9 cellular contexts compared by ENCODE assay signal in the genomic region with DNA sequence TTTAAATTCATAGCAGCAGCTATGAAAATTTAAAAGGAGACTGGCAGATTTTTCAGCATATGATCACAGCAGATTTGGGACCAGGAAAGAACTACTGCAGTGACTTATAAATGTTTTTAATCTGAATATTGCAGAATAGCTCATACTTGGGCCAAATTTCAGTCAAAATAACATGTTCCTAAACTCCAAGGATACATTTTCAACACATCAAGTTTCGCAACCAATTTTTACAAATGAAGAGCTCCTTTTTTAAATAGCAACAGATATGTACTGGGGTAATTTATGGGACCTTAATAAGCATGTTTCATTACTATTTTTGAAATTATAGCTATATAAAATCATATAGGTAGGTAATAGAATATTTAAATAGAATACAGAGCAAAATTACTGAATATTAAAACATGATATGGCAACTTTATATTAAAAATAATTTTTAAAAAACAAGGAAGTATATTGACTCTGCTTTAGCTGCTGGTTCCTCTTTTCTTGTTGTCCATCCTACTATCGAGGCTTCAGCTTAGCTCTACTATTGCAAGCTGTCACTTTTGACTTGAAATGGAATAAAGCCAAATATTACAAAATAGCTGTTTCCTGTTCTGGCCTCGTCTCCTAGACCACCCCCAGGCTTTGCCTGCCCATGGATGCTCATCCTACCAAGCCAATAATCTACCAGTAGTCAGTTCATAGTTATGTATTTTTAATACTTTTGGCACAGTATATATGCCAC.
DNase-seq lines count a peak whose midpoint lies in the region; FAIRE-seq and TF ChIP-seq lines count a peak whose summit lies in the region.
"Had no signal": no experiment of that assay in that cellular context is flagged by ENCODE, and none has a peak within 500 bp of the region (broad histone marks: within the 10 kb centered on the region; RNA-seq: fewer than 3 reads in every experiment).

No MANE protein-coding gene starts in this region.

- no peak overlapping the region for H4K5ac ChIP-seq in H1 (ENCODE audit: insufficient read length, low read depth, low read length)

- H2AFZ ChIP-seq in H1 (ENCODE audit: low read length): no peak overlapping the region

- H3K4me1 ChIP-seq in H1 (replicated peaks in 1 of 4; ENCODE audit: control insufficient read depth in 3 of 4, insufficient read depth in 4 of 4, low read length in 3 of 4): peaks cover 0 to 6% (median under 1%) of the 10 kb centered on the region in 4 experiments; a peak in 2 of 7 replicates

- H3K4me3 ChIP-seq in H1 (ENCODE audit: extremely low read depth in 1 of 4, insufficient read depth in 2 of 4, low read depth in 3 of 4, low read length in 4 of 4): no peak overlapping the region
- H3K4me3 ChIP-seq in brain microvascular endothelial cell (ENCODE audit: low read depth, low read length): no peak overlapping the region

- no peak overlapping the region for H3K56ac ChIP-seq in H1 (replicated peaks; ENCODE audit: insufficient read length, low read depth, low read length)

- H3K23ac ChIP-seq in H1 (ENCODE audit: insufficient read length): no peak overlapping the region

- H3K36me3 ChIP-seq in H1 (ENCODE audit: control insufficient read depth in 2 of 4, insufficient read depth in 4 of 4, low read length in 3 of 4): peaks cover 0 to 45% (median 10%) of the 10 kb centered on the region in 4 experiments; a peak in 6 of 8 replicates
- H3K36me3 ChIP-seq in brain microvascular endothelial cell (replicated peaks): peaks cover 2% of the 10 kb centered on the region

- H3K4me2 ChIP-seq in H1 (ENCODE audit: insufficient read depth in 1 of 2, low read depth in 2 of 2, low read length in 2 of 2): no peak overlapping the region

- 90% methylated on average over 3 of the region's 3 CpGs; no CpG with 5 or more reads in 1 of the 2 experiments for WGBS in H1 (ENCODE audit: extremely low coverage in 1 of 2, insufficient coverage in 1 of 2, insufficient read length in 1 of 2, insufficient replicate concordance in 2 of 2, low coverage in 1 of 2, low lambda C conversion rate in 2 of 2, missing lambda C conversion rate in 1 of 2), 2 experiments

- H3K4me3 Mint-ChIP-seq in osteocyte (ENCODE audit: unreplicated experiment): no peak overlapping the region

- CTCF ChIA-PET in H1 (lab: Charles Lee; ENCODE audit: partially characterized antibody): interaction anchor here (0.7 to 1.0 kb wide), 2 partner anchors 84 to 372 kb away, joined by 3 read pairs; no protein-coding TSS in a partner anchor

- no peaks in the 10 kb centered on the region for H3K9me3 ChIP-seq in H1 (ENCODE audit: insufficient read depth in 2 of 2, low read depth in 1 of 2, low read length in 1 of 2)

- TF ChIP-seq RAD21 in H1 (IDR thresholded peaks at IDR 0.05 in 1 of 2, conservative IDR thresholded peaks at IDR 0.05 in 1 of 2; ENCODE audit: low read depth in 2 of 2, low read length in 2 of 2): no peak

- no peak overlapping the region for H2AK5ac ChIP-seq in H1 (ENCODE audit: low read depth, low read length)

- no peak overlapping the region for H2BK15ac ChIP-seq in H1 (ENCODE audit: low read length)

- no peak overlapping the region for H3K27ac ChIP-seq in H1 (ENCODE audit: low read depth, low read length)
- no peak overlapping the region for H3K27ac ChIP-seq in brain microvascular endothelial cell

- no peak overlapping the region for H3K4ac ChIP-seq in H1 (replicated peaks; ENCODE audit: insufficient read length, low read depth, low read length)

- H3K9me3 Mint-ChIP-seq in osteocyte (ENCODE audit: unreplicated experiment): no peaks in the 10 kb centered on the region

- peaks cover 64% of the 10 kb centered on the region for H3K4me1 Mint-ChIP-seq in osteocyte (ENCODE audit: unreplicated experiment)

- no peak for TF ChIP-seq CTCF in H1 (IDR thresholded peaks at IDR 0.05; ENCODE audit: control extremely low read depth in 1 of 3, insufficient read depth in 1 of 3, low read depth in 1 of 3, low read length in 3 of 3)
- no peak for TF ChIP-seq CTCF in osteocyte (IDR thresholded peaks at IDR 0.05)
- TF ChIP-seq CTCF in brain microvascular endothelial cell (IDR thresholded peaks at IDR 0.05; ENCODE audit: low read depth, low read length, missing control alignments): no peak

- POLR2A ChIA-PET in H1 (lab: Charles Lee; ENCODE audit: partially characterized antibody): interaction anchor here (0.8 to 4.3 kb wide), 5 partner anchors 11 to 375 kb away, joined by 3 to 37 read pairs (median 3); no protein-coding TSS in a partner anchor

- H3K27ac Mint-ChIP-seq in osteocyte (ENCODE audit: unreplicated experiment): peak overlapping the region; percentile 47

- H2BK12ac ChIP-seq in H1 (ENCODE audit: low read depth, low read length): no peak overlapping the region

- H3K79me1 ChIP-seq in H1 (ENCODE audit: low read depth, low read length): no peaks in the 10 kb centered on the region; the same call in 1 of the 2 replicates

- in situ Hi-C loops in brain microvascular endothelial cell (cut with HindIII; ENCODE audit: low pct_ligation_motif_present, low sequenced_read_pairs): no loop called here

- no peak for TF ChIP-seq POLR2A in H1 (IDR thresholded peaks at IDR 0.05; ENCODE audit: control extremely low read depth in 1 of 2, low read depth in 2 of 2, low read length in 2 of 2)

- FAIRE-seq in H1 (lab: Jason Lieb, UNC): no peak

- no peak overlapping the region for H2BK20ac ChIP-seq in H1 (ENCODE audit: low read length)

- TF ChIP-seq EP300 in H1 (IDR thresholded peaks at IDR 0.05; ENCODE audit: borderline replicate concordance in 1 of 2, low read depth in 2 of 2, low read length in 2 of 2): no peak

- peaks cover 21 to 43% of the 10 kb centered on the region in 2 experiments for H4K20me1 ChIP-seq in H1 (replicated peaks in 1 of 2; ENCODE audit: control insufficient read depth in 1 of 2, insufficient read depth in 2 of 2, low read length in 2 of 2)

- 0 out of 2 replicates have a peak, but pooled peaks cover 2% of the 10 kb centered on the region for H3K23me2 ChIP-seq in H1 (ENCODE audit: low read depth, low read length)

- no peak overlapping the region for H4K91ac ChIP-seq in H1 (replicated peaks; ENCODE audit: insufficient read length, low read length)

- H3K14ac ChIP-seq in H1 (ENCODE audit: insufficient read length): no peak overlapping the region

- no peak overlapping the region for H2BK120ac ChIP-seq in H1 (replicated peaks; ENCODE audit: low read depth, low read length)

- H2BK5ac ChIP-seq in H1 (ENCODE audit: low read depth, low read length): no peak overlapping the region

- peak; percentile 12 for DNase-seq in GM03348 (ENCODE audit: low spot score)
- peak; percentile 80 for DNase-seq in NOMO-1 treated with dmso at 0.1 percent for 144 hours (lab: John Stamatoyannopoulos, UW; ENCODE audit: unreplicated experiment)
- DNase-seq in H1 (ENCODE audit: low read depth in 1 of 2, low spot score in 2 of 2): no peak
- DNase-seq in osteocyte (ENCODE audit: extremely low spot score, unreplicated experiment): no peak
- DNase-seq in activated effector memory CD4-positive, alpha-beta T cell treated with Interleukin-2 at 50 U/mL for 16 hours: no peak
- no peak for DNase-seq in brain microvascular endothelial cell
- no peak for DNase-seq in dedifferentiated amniotic fluid mesenchymal stem cell (ENCODE audit: extremely low spot score)
- DNase-seq in NCI-H2227 (lab: John Stamatoyannopoulos, UW; ENCODE audit: unreplicated experiment): no peak
- DNase-seq: activated CD8-positive, alpha-beta memory T cell treated with anti-CD3 and anti-CD28 coated beads, Interleukin-2, amount 50 U/mL, for 4 hours had no signal

- peaks cover 56 to 100% of the 10 kb centered on the region in 2 experiments for H3K79me2 ChIP-seq in H1 (ENCODE audit: control insufficient read depth in 1 of 2, insufficient read depth in 2 of 2, low read length in 2 of 2)

- no peaks in the 10 kb centered on the region for H3K27me3 Mint-ChIP-seq in osteocyte (ENCODE audit: unreplicated experiment)

- H3K18ac ChIP-seq in H1 (ENCODE audit: extremely low read depth, low read length): no peak overlapping the region

- H4K8ac ChIP-seq in H1 (ENCODE audit: extremely low read depth, insufficient read depth, low read length): no peak overlapping the region

- H3K27me3 ChIP-seq in H1 (replicated peaks in 1 of 4; ENCODE audit: control insufficient read depth in 3 of 4, extremely low read depth in 1 of 4, insufficient read depth in 3 of 4, low read length in 3 of 4): no peaks in the 10 kb centered on the region
- no peaks in the 10 kb centered on the region for H3K27me3 ChIP-seq in brain microvascular endothelial cell (replicated peaks)

- peak overlapping the region in 1 of 4 experiments; percentile 34; a peak in 1 of 7 replicates for H3K9ac ChIP-seq in H1 (replicated peaks in 1 of 4; ENCODE audit: extremely low read depth in 1 of 4, low read depth in 3 of 4, low read length in 3 of 4)

- peaks cover 34% of the 10 kb centered on the region for H3K36me3 Mint-ChIP-seq in osteocyte (ENCODE audit: unreplicated experiment)

TF ChIP-seq in H1, 55 proteins besides CTCF, POLR2A, EP300 and RAD21:
- no peak for TF ChIP-seq YY1 (IDR thresholded peaks at IDR 0.05; ENCODE audit: low read depth, low read length)
- TF ChIP-seq POLR2AphosphoS5 (IDR thresholded peaks at IDR 0.05; ENCODE audit: low read depth, low read length): peak; percentile 12; the same call in 1 of the 2 replicates

Comparison
In these comparisons a context has a peak if more than half of its experiments do, and no peak if none do; other contexts are left out.
1. DNase-seq: peak in GM03348 (single experiment) and NOMO-1 treated with dmso at 0.1 percent for 144 hours (single experiment); none in H1 (0 of 2), osteocyte (single experiment), activated effector memory CD4-positive, alpha-beta T cell treated with Interleukin-2 at 50 U/mL for 16 hours (single experiment), brain microvascular endothelial cell (single experiment), dedifferentiated amniotic fluid mesenchymal stem cell (single experiment) and NCI-H2227 (single experiment).